ENCODE assay signal across 16 cellular contexts in genomic region chr4:102536768-102537167, GRCh38.
"Had no signal": no experiment of that assay in that cellular context is flagged by ENCODE, and none has a peak within 500 bp of the region (broad histone marks: within the 10 kb centered on the region; RNA-seq: fewer than 3 reads in every experiment).

No MANE protein-coding gene starts in this region.

- H3K27me3 Mint-ChIP-seq: activated CD8-positive, alpha-beta memory T cell treated with anti-CD3 and anti-CD28 coated beads, Interleukin-2, amount 10 ng/mL, durations not matched to agents 7 days and 5 days; central memory CD8-positive, alpha-beta T cell; naive thymus-derived CD4-positive, alpha-beta T cell; stimulated activated naive CD8-positive, alpha-beta T cell treated with anti-CD3 and anti-CD28 coated beads, Interleukin-15, amount 100 ng/mL, for 72 hours; type B pancreatic cell had no signal

- H3K4me3 Mint-ChIP-seq: activated CD8-positive, alpha-beta memory T cell treated with anti-CD3 and anti-CD28 coated beads, Interleukin-2, amount 10 ng/mL, durations not matched to agents 7 days and 5 days; brain; central memory CD8-positive, alpha-beta T cell; naive thymus-derived CD4-positive, alpha-beta T cell; stimulated activated naive CD8-positive, alpha-beta T cell treated with anti-CD3 and anti-CD28 coated beads, Interleukin-15, amount 100 ng/mL, for 72 hours; T-helper 2 cell treated with Interferon-gamma antibody and Interleukin-4, amounts not matched to agents 5 μg/mL and 100 μg/mL, for 36 hours; type B pancreatic cell had no signal

- DNase-seq: activated CD4-positive, alpha-beta T cell treated with anti-CD3 and anti-CD28 coated beads, Interleukin-2, amount 50 U/mL, for 4 hours; activated CD8-positive, alpha-beta memory T cell treated with anti-CD3 and anti-CD28 coated beads, Interleukin-2, amount 10 ng/mL, durations not matched to agents 7 days and 5 days; activated effector memory CD4-positive, alpha-beta T cell treated with Interleukin-2 at 50 U/mL for 16 hours; activated T-cell treated with anti-CD3 and anti-CD28 coated beads, Interleukin-2, amount 50 U/mL, for 1 hour; cortex of kidney; effector CD4-positive, alpha-beta T cell; foreskin melanocyte; mucosa of descending colon; naive thymus-derived CD4-positive, alpha-beta T cell; stimulated activated naive CD8-positive, alpha-beta T cell treated with anti-CD3 and anti-CD28 coated beads, Interleukin-15, amount 100 ng/mL, for 72 hours; SW 1271 had no signal

- H3K4me3 ChIP-seq: mucosa of descending colon had no signal

- H3K27ac Mint-ChIP-seq: activated CD8-positive, alpha-beta memory T cell treated with anti-CD3 and anti-CD28 coated beads, Interleukin-2, amount 10 ng/mL, durations not matched to agents 7 days and 5 days; brain; stimulated activated naive CD8-positive, alpha-beta T cell treated with anti-CD3 and anti-CD28 coated beads, Interleukin-15, amount 100 ng/mL, for 72 hours; T-helper 2 cell treated with Interferon-gamma antibody and Interleukin-4, amounts not matched to agents 5 μg/mL and 100 μg/mL, for 36 hours had no signal

- H3K9me3 Mint-ChIP-seq: activated naive CD4-positive, alpha-beta T cell treated with anti-CD3 and anti-CD28 coated beads, Interleukin-2, amount 50 U/mL, for 72 hours; central memory CD8-positive, alpha-beta T cell; naive thymus-derived CD4-positive, alpha-beta T cell; stimulated activated naive CD8-positive, alpha-beta T cell treated with anti-CD3 and anti-CD28 coated beads, Interleukin-15, amount 100 ng/mL, for 72 hours; T-helper 2 cell treated with Interferon-gamma antibody and Interleukin-4, amounts not matched to agents 5 μg/mL and 100 μg/mL, for 36 hours; type B pancreatic cell had no signal

- H3K9me3 ChIP-seq: mucosa of descending colon had no signal
